ENCODE assay signal across 7 cellular contexts in genomic region chr6:41785689-41786450, GRCh38. TPM values are rescaled to one million over a fixed set of nuclear protein-coding genes. Genes with fewer than 3 reads are reported as not detected.
DNase-seq lines count a peak whose midpoint lies in the region; ATAC-seq, FAIRE-seq and TF ChIP-seq lines count a peak whose summit lies in the region.

No MANE protein-coding gene starts in this region.

- peak overlapping the region; percentile 2 for H4K91ac ChIP-seq in mesenchymal stem cell (ENCODE audit: low read length)

- H3K27me3 ChIP-seq in colonic mucosa, result no peaks in the 10 kb centered on the region
- H3K27me3 ChIP-seq in mesenchymal stem cell (ENCODE audit: control insufficient read depth in 1 of 2, insufficient read depth in 1 of 2, low read length in 2 of 2), result no peaks in the 10 kb centered on the region
- H3K27me3 ChIP-seq in uterus, result no peaks in the 10 kb centered on the region

- WGBS in mesenchymal stem cell, result 39% methylated on average over 24 of the region's 29 CpGs

- H3K79me1 ChIP-seq in mesenchymal stem cell (replicated peaks; ENCODE audit: low read length, poor library complexity, severe bottlenecking), result peaks cover 15% of the 10 kb centered on the region

- H3K4me1 ChIP-seq in colonic mucosa (peaks cover 8% of the 10 kb centered on the region), mesenchymal stem cell (ENCODE audit: control insufficient read depth, insufficient read depth, low read depth, low read length) (peaks cover 22% of the 10 kb centered on the region), uterus (peaks cover 0 to 16% of the 10 kb centered on the region in 2 donors)

- H3K18ac ChIP-seq in mesenchymal stem cell (ENCODE audit: low read depth in 1 of 2, low read length in 2 of 2), result peak overlapping the region; percentile 44 to 75

- peak overlapping the region in 1 of 2 experiments; percentile 84 for H3K14ac ChIP-seq in mesenchymal stem cell (ENCODE audit: low read length in 2 of 2)

- no peak overlapping the region for H2BK5ac ChIP-seq in mesenchymal stem cell (ENCODE audit: low read depth, low read length, poor library complexity, severe bottlenecking)

- peak overlapping the region; percentile 78 for H4K8ac ChIP-seq in mesenchymal stem cell (ENCODE audit: low read length)

- H3K4me2 ChIP-seq in mesenchymal stem cell (ENCODE audit: low read length, poor library complexity, severe bottlenecking), result peak overlapping the region; percentile 91

- no peak for TF ChIP-seq POLR2A in NB4 (IDR thresholded peaks at IDR 0.05; ENCODE audit: extremely low read depth, insufficient read length)
- no peak for TF ChIP-seq POLR2A in uterus (IDR thresholded peaks at IDR 0.05)
- no peak for TF ChIP-seq POLR2A in GM12891 (IDR thresholded peaks at IDR 0.05; ENCODE audit: low read depth, low read length)

- H3K9me3 ChIP-seq in colonic mucosa, result no peaks in the 10 kb centered on the region
- no peaks in the 10 kb centered on the region for H3K9me3 ChIP-seq in mesenchymal stem cell (ENCODE audit: control insufficient read depth, low read length)
- no peaks in the 10 kb centered on the region for H3K9me3 ChIP-seq in uterus

- no peak for ATAC-seq in GM18868 (IDR thresholded peaks at IDR 0.05; ENCODE audit: unreplicated experiment)

- no peak for FAIRE-seq in GM12891 (lab: Jason Lieb, UNC)

- H3K4me3 ChIP-seq in GM12875 (ENCODE audit: low read depth, low read length) (peak overlapping the region; percentile 66), NB4 (ENCODE audit: low read depth, low read length) (peak overlapping the region; percentile 48), colonic mucosa (peak overlapping the region; percentile 99), mesenchymal stem cell (ENCODE audit: insufficient read depth in 1 of 2, low read depth in 1 of 2, low read length in 2 of 2) (peak overlapping the region; percentile 69 to 100), uterus (peak overlapping the region; percentile 82)

- H3K9ac ChIP-seq in colonic mucosa (ENCODE audit: low read depth in 2 of 2, low read length in 2 of 2) (peak overlapping the region; percentile 54 to 55), mesenchymal stem cell (ENCODE audit: low read length) (peak overlapping the region; percentile 74)

- intact Hi-C loops in colonic mucosa (cut with DNase I) (loop anchor here (5.0 kb wide), 1 partner anchor 136 kb away; the partner anchor contains the start of genes BYSL and MED20), uterus (cut with DNase I; ENCODE audit: low total_unique reads) (loop anchor here (5.0 to 10.0 kb wide), 2 partner anchors 139 to 261 kb away; partner anchors contain the start of genes BYSL and MED20)

- no peak overlapping the region for H2AFZ ChIP-seq in mesenchymal stem cell (ENCODE audit: low read depth, low read length)

- H3K4ac ChIP-seq in mesenchymal stem cell (ENCODE audit: low read depth in 1 of 2, low read length in 2 of 2), result peak overlapping the region in 1 of 2 experiments; percentile 49

- H2BK120ac ChIP-seq in mesenchymal stem cell (ENCODE audit: low read depth, low read length), result no peak overlapping the region

- peaks cover 6% of the 10 kb centered on the region for H3K36me3 ChIP-seq in colonic mucosa
- peaks cover 3 to 21% of the 10 kb centered on the region in 2 experiments for H3K36me3 ChIP-seq in mesenchymal stem cell (ENCODE audit: control insufficient read depth in 1 of 2, insufficient read depth in 2 of 2, low read depth in 1 of 2, low read length in 2 of 2)
- H3K36me3 ChIP-seq in uterus, result no peaks in the 10 kb centered on the region

- H2AK5ac ChIP-seq in mesenchymal stem cell (ENCODE audit: low read length, severe bottlenecking), result no peak overlapping the region

- H3K27ac ChIP-seq in colonic mucosa (peak overlapping the region; percentile 92), mesenchymal stem cell (ENCODE audit: low read length, poor library complexity, severe bottlenecking) (no peak overlapping the region), uterus (peak overlapping the region; percentile 84 to 97)

- DNase-seq in NB4 (ENCODE audit: low read depth) (no peak), colonic mucosa (peak; percentile 40), mesenchymal stem cell (peak; percentile 40), uterus (no peak), GM12891 (ENCODE audit: insufficient read length, low spot score) (no peak)

- peak overlapping the region in 1 of 2 experiments; percentile 15 for H2BK12ac ChIP-seq in mesenchymal stem cell (ENCODE audit: low read length in 2 of 2)

- TF ChIP-seq CTCF in GM12875 (IDR thresholded peaks at IDR 0.05; ENCODE audit: borderline replicate concordance, insufficient read depth, low read depth, low read length) (no peak), NB4 (IDR thresholded peaks at IDR 0.05; ENCODE audit: low read depth, low read length) (no peak), colonic mucosa (IDR thresholded peaks at IDR 0.05) (no peak), uterus (IDR thresholded peaks at IDR 0.05) (no peak)

- H3K23ac ChIP-seq in mesenchymal stem cell (ENCODE audit: low read length in 2 of 2), result no peak overlapping the region

- peak overlapping the region; percentile 60 for H2BK15ac ChIP-seq in mesenchymal stem cell (ENCODE audit: low read depth, poor library complexity, severe bottlenecking)

TF ChIP-seq in GM12891, 5 proteins besides CTCF, POLR2A, EP300 and RAD21:
- TF ChIP-seq POU2F2 (IDR thresholded peaks at IDR 0.05; ENCODE audit: low read depth, low read length) (no peak), SPI1 (IDR thresholded peaks at IDR 0.05; ENCODE audit: low read depth, low read length) (no peak), POLR2AphosphoS5 (IDR thresholded peaks at IDR 0.05; ENCODE audit: low read depth, low read length) (no peak), TAF1 (IDR thresholded peaks at IDR 0.05; ENCODE audit: low read depth, low read length) (no peak), PAX5 (IDR thresholded peaks at IDR 0.05; ENCODE audit: insufficient read depth, low read length, severe bottlenecking) (no peak)

RNA-seq across cellular contexts. Expression of gene TOMM6, which starts 1.6 kb away (rescaled TPM):
- total RNA-seq in colonic mucosa (100 to 1,000 TPM; 109 to 200 TPM), uterus (100 to 1,000 TPM in 2 of 4 donors, 10 to 100 TPM in 2; 53.1 to 164 (median 96.0) TPM)
- 244 TPM for polyA plus RNA-seq in mesenchymal stem cell (2013, experiment 1 of 2)
- polyA plus RNA-seq in mesenchymal stem cell (2013, experiment 2 of 2), result 241 TPM
- 436 TPM for polyA plus RNA-seq in GM12891 (2012; ENCODE audit: low read depth, missing spikeins)

RNA-seq across cellular contexts. Expression of gene PRICKLE4, which starts 5.3 kb away (rescaled TPM):
- total RNA-seq in colonic mucosa (1 to 10 TPM; 1.8 to 4.8 TPM), uterus (10 to 100 TPM; 10.4 to 17.9 (median 14.3) TPM)
- polyA plus RNA-seq in mesenchymal stem cell (2013, experiment 1 of 2), result 0.33 TPM
- polyA plus RNA-seq in mesenchymal stem cell (2013, experiment 2 of 2), result 0.15 TPM
- polyA plus RNA-seq in GM12891 (2012; ENCODE audit: low read depth, missing spikeins), result not detected

RNA-seq across cellular contexts. Expression of gene FRS3, which starts 6.2 kb away (rescaled TPM):
- total RNA-seq in colonic mucosa (1 to 10 TPM; 2.7 to 3.4 TPM), uterus (1 to 10 TPM in 3 of 4 donors, under 1 TPM in 1; 0.26 to 8.9 (median 2.2) TPM)
- polyA plus RNA-seq in mesenchymal stem cell (2013, experiment 1 of 2), result 3.6 TPM
- 2.9 TPM for polyA plus RNA-seq in mesenchymal stem cell (2013, experiment 2 of 2)
- polyA plus RNA-seq in GM12891 (2012; ENCODE audit: low read depth, missing spikeins), result 0.74 TPM

RNA-seq across cellular contexts. Expression of gene PGC, which starts 38.7 kb away (rescaled TPM):
- total RNA-seq in colonic mucosa (1 to 10 TPM in 1 of 2 donors, not detected in 1; 1.7 TPM), uterus (1 to 10 TPM in 1 of 4 donors, under 1 TPM in 1, not detected in 2; 0.91 to 2.1 TPM)
- not detected for polyA plus RNA-seq in mesenchymal stem cell (2013, experiment 1 of 2)
- not detected for polyA plus RNA-seq in mesenchymal stem cell (2013, experiment 2 of 2)
- polyA plus RNA-seq in GM12891 (2012; ENCODE audit: low read depth, missing spikeins), result not detected

RNA-seq across cellular contexts. Expression of gene TFEB, which starts 50.5 kb away (rescaled TPM):
- total RNA-seq in colonic mucosa (10 to 100 TPM; 16.9 to 21.7 TPM), uterus (10 to 100 TPM in 3 of 4 donors, 1 to 10 TPM in 1; 8.8 to 31.7 (median 17.0) TPM)
- polyA plus RNA-seq in mesenchymal stem cell (2013, experiment 1 of 2), result 7.4 TPM
- 7.9 TPM for polyA plus RNA-seq in mesenchymal stem cell (2013, experiment 2 of 2)
- polyA plus RNA-seq in GM12891 (2012; ENCODE audit: low read depth, missing spikeins), result 54.8 TPM

Comparison
In these comparisons a context has a peak if more than half of its experiments do, and no peak if none do; other contexts are left out.
1. H3K4me3 ChIP-seq: peak in every context shown above with its lines; median percentile 99 in colonic mucosa; 84 in mesenchymal stem cell; 82 in uterus; 66 in GM12875; 48 in NB4.
2. DNase-seq: peak in colonic mucosa (single experiment) and mesenchymal stem cell (single experiment); none in NB4 (single experiment), uterus (0 of 2) and GM12891 (single experiment).